8 cellular contexts compared by ENCODE assay signal in genomic region chr12:92462049-92462448, GRCh38.
DNase-seq lines count a peak whose midpoint lies in the region; ATAC-seq, FAIRE-seq and TF ChIP-seq lines count a peak whose summit lies in the region.

No MANE protein-coding gene starts in this region.

- H3K36me3 ChIP-seq in MM.1S (replicated peaks; ENCODE audit: insufficient read depth, low read length), result no peaks in the 10 kb centered on the region

- no peaks in the 10 kb centered on the region for H4K20me1 ChIP-seq in MM.1S (ENCODE audit: insufficient read depth, low read length)

- no peaks in the 10 kb centered on the region for H3K9me3 ChIP-seq in MM.1S (replicated peaks; ENCODE audit: insufficient read depth, low read length)

- no peak overlapping the region for H2AFZ ChIP-seq in MM.1S (ENCODE audit: low read length)

- H3K4me1 ChIP-seq in MM.1S (ENCODE audit: low read length), result peaks cover 67% of the 10 kb centered on the region

- FAIRE-seq in GM18507 (lab: Jason Lieb, UNC), result peak; percentile 98

- 0 out of 2 replicates have a peak overlapping the region, but pooled peaks have one; percentile 16 for H3K4me3 ChIP-seq in MM.1S (ENCODE audit: low read length)

- H3K9ac ChIP-seq in MM.1S (ENCODE audit: low read length), result peak overlapping the region; percentile 42

- peak overlapping the region; percentile 90 for H3K27ac ChIP-seq in MM.1S (ENCODE audit: low read length)

- TF ChIP-seq CTCF in MM.1S (IDR thresholded peaks at IDR 0.05; ENCODE audit: low read length), result no peak

- H3F3A ChIP-seq in MM.1S (ENCODE audit: insufficient read depth, low read length), result peaks cover 51% of the 10 kb centered on the region

- H3K4me2 ChIP-seq in MM.1S (ENCODE audit: low read depth, low read length), result peak overlapping the region; percentile 57; the same call in 1 of the 2 replicates

- DNase-seq in GM18507 (ENCODE audit: extremely low spot score, insufficient read length, low read depth), result no peak
- DNase-seq in H4 (ENCODE audit: low spot score), result peak; percentile 66
- DNase-seq in MM.1S, result peak; percentile 97
- DNase-seq in left colon, result no peak
- DNase-seq in NCI-H1930 (lab: John Stamatoyannopoulos, UW), result no peak
- DNase-seq in dedifferentiated amniotic fluid mesenchymal stem cell (ENCODE audit: extremely low spot score), result no peak
- DNase-seq in activated CD4-positive, alpha-beta T cell treated with anti-CD3 and anti-CD28 coated beads, Interleukin-2, amount 50 U/mL, for 48 hours, result no peak

- no peaks in the 10 kb centered on the region for H3K27me3 ChIP-seq in MM.1S (replicated peaks; ENCODE audit: insufficient read depth, low read length)

- intact Hi-C loops in left colon (cut with DNase I, micrococcal nuclease), result no loop called here

- ATAC-seq in left colon, result peak; percentile 25
- no peak for ATAC-seq in SK-N-SH treated with all-trans-retinoic acid at 6 μM for 48 hours

- H3K79me2 ChIP-seq in MM.1S (ENCODE audit: low read length), result no peaks in the 10 kb centered on the region

- H3K9me2 ChIP-seq in MM.1S (replicated peaks; ENCODE audit: insufficient read depth, low read length), result no peaks in the 10 kb centered on the region

TF ChIP-seq in SK-N-SH treated with all-trans-retinoic acid at 6 μM for 48 hours, 23 proteins besides CTCF, POLR2A, EP300 and RAD21:
- no peak for TF ChIP-seq TCF4 (CRISPR knock-in tag; IDR thresholded peaks at IDR 0.05; ENCODE audit: borderline replicate concordance)
- TF ChIP-seq TOX (CRISPR knock-in tag; IDR thresholded peaks at IDR 0.05; ENCODE audit: borderline replicate concordance), result no peak
- no peak for TF ChIP-seq ZFP30 (CRISPR knock-in tag; IDR thresholded peaks at IDR 0.05)
- TF ChIP-seq PPARA (CRISPR knock-in tag; IDR thresholded peaks at IDR 0.05; ENCODE audit: borderline replicate concordance), result no peak
- TF ChIP-seq ZFP3 (CRISPR knock-in tag; IDR thresholded peaks at IDR 0.05), result no peak
- TF ChIP-seq CREB5 (CRISPR knock-in tag; IDR thresholded peaks at IDR 0.05; ENCODE audit: low read depth), result no peak
- TF ChIP-seq ZNF70 (CRISPR knock-in tag; IDR thresholded peaks at IDR 0.05), result no peak
- TF ChIP-seq ESRRG (CRISPR knock-in tag; IDR thresholded peaks at IDR 0.05), result no peak

Comparison
In these comparisons a context has a peak if more than half of its experiments do, and no peak if none do; other contexts are left out.
1. DNase-seq: peak in H4 (single experiment) and MM.1S (single experiment); none in GM18507 (single experiment), left colon (0 of 2), NCI-H1930 (0 of 2), dedifferentiated amniotic fluid mesenchymal stem cell (single experiment) and activated CD4-positive, alpha-beta T cell treated with anti-CD3 and anti-CD28 coated beads, Interleukin-2, amount 50 U/mL, for 48 hours (0 of 2).